1 cellular context compared by ENCODE assay signal in the genomic region with DNA sequence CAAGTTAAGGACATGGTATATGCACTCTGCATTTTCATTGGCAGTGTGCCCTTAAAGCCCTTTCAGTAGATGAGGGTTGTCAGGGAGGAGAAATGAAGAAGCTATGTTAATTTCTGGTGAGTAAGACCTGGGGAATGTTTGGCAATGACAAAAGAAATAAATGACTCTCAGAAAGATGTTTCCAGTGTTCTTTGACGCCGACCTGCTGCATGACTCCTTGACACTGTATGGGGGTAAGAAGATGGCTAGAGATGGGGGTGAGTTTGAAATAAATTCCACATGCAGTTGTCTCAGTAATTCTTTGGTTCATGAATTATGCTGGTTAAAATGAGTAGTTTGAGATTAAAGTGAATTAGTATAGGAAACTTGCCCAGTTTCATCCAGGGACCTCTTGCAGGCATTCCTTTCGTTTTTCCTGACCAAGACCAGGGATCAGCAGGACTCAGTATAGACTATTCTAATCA.
TF ChIP-seq lines count a peak whose summit lies in the region.

No MANE protein-coding gene starts in this region.

TF ChIP-seq in SK-N-SH, 30 proteins besides CTCF, POLR2A, EP300 and RAD21 (continued from another document):
- TF ChIP-seq USF1 (IDR thresholded peaks at IDR 0.05; ENCODE audit: borderline replicate concordance, low read depth), result no peak
- TF ChIP-seq POLR2AphosphoS5 (IDR thresholded peaks at IDR 0.05; ENCODE audit: low read depth, low read length), result peak; percentile 76; the same call in 1 of the 2 replicates
- TF ChIP-seq, protein P1, sequence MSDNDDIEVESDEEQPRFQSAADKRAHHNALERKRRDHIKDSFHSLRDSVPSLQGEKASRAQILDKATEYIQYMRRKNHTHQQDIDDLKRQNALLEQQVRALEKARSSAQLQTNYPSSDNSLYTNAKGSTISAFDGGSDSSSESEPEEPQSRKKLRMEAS (IDR thresholded peaks at IDR 0.05; ENCODE audit: low read depth), result peak; percentile 65; the same call in 1 of the 2 replicates
- TF ChIP-seq JUND (IDR thresholded peaks at IDR 0.05), result peak; percentile 95
- peak; percentile 96 for TF ChIP-seq NFIC (IDR thresholded peaks at IDR 0.05; ENCODE audit: borderline replicate concordance)
- peak; percentile 59; the same call in 1 of the 2 replicates for TF ChIP-seq ZBTB33 (IDR thresholded peaks at IDR 0.05; ENCODE audit: borderline replicate concordance, low read depth)
- TF ChIP-seq, protein P2, sequence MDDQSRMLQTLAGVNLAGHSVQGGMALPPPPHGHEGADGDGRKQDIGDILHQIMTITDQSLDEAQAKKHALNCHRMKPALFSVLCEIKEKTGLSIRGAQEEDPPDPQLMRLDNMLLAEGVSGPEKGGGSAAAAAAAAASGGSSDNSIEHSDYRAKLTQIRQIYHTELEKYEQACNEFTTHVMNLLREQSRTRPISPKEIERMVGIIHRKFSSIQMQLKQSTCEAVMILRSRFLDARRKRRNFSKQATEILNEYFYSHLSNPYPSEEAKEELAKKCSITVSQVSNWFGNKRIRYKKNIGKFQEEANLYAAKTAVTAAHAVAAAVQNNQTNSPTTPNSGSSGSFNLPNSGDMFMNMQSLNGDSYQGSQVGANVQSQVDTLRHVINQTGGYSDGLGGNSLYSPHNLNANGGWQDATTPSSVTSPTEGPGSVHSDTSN (IDR thresholded peaks at IDR 0.05), result peak; percentile 95
- TF ChIP-seq EZH2phosphoT487 (IDR thresholded peaks at IDR 0.05; ENCODE audit: borderline replicate concordance, low read depth), result no peak
- TF ChIP-seq FOXM1 (IDR thresholded peaks at IDR 0.05; ENCODE audit: low read depth), result 0 out of 2 replicates have a peak, but pooled peaks have one; percentile 58
- TF ChIP-seq, protein P3, sequence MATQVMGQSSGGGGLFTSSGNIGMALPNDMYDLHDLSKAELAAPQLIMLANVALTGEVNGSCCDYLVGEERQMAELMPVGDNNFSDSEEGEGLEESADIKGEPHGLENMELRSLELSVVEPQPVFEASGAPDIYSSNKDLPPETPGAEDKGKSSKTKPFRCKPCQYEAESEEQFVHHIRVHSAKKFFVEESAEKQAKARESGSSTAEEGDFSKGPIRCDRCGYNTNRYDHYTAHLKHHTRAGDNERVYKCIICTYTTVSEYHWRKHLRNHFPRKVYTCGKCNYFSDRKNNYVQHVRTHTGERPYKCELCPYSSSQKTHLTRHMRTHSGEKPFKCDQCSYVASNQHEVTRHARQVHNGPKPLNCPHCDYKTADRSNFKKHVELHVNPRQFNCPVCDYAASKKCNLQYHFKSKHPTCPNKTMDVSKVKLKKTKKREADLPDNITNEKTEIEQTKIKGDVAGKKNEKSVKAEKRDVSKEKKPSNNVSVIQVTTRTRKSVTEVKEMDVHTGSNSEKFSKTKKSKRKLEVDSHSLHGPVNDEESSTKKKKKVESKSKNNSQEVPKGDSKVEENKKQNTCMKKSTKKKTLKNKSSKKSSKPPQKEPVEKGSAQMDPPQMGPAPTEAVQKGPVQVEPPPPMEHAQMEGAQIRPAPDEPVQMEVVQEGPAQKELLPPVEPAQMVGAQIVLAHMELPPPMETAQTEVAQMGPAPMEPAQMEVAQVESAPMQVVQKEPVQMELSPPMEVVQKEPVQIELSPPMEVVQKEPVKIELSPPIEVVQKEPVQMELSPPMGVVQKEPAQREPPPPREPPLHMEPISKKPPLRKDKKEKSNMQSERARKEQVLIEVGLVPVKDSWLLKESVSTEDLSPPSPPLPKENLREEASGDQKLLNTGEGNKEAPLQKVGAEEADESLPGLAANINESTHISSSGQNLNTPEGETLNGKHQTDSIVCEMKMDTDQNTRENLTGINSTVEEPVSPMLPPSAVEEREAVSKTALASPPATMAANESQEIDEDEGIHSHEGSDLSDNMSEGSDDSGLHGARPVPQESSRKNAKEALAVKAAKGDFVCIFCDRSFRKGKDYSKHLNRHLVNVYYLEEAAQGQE (IDR thresholded peaks at IDR 0.05; ENCODE audit: low read depth, low read length), result no peak
- 0 out of 2 replicates have a peak, but pooled peaks have one; percentile 24 for TF ChIP-seq YY1 (IDR thresholded peaks at IDR 0.05; ENCODE audit: low read depth)
- TF ChIP-seq SIN3A (IDR thresholded peaks at IDR 0.05; ENCODE audit: borderline replicate concordance, low read depth, low read length), result peak; percentile 83; the same call in 1 of the 2 replicates
- TF ChIP-seq FOSL2 (IDR thresholded peaks at IDR 0.05; ENCODE audit: borderline replicate concordance, low read depth), result peak; percentile 91
- peak; percentile 96 for TF ChIP-seq TEAD4 (IDR thresholded peaks at IDR 0.05; ENCODE audit: borderline replicate concordance, insufficient read depth)
- TF ChIP-seq TCF12 (IDR thresholded peaks at IDR 0.05), result peak; percentile 91
- 0 out of 2 replicates have a peak, but pooled peaks have one; percentile 36 for TF ChIP-seq GABPA (IDR thresholded peaks at IDR 0.05; ENCODE audit: low read depth)
- no peak for TF ChIP-seq RFX5 (IDR thresholded peaks at IDR 0.05; ENCODE audit: low read length)
- peak; percentile 82 for TF ChIP-seq RXRA (IDR thresholded peaks at IDR 0.05; ENCODE audit: borderline replicate concordance, low read depth)
TF ChIP-seq in SK-N-SH: peak in this region for 14.
